In genomic region chr20:49278817-49279676, GRCh38 we compare ENCODE assay signal across 1 cellular context.
TF ChIP-seq lines count a peak whose summit lies in the region.

No MANE protein-coding gene starts in this region.

TF ChIP-seq in HepG2, 621 proteins besides CTCF, POLR2A, EP300 and RAD21 (continued from another document and continues in another):
- TF ChIP-seq ZNF703 (CRISPR knock-in tag; IDR thresholded peaks at IDR 0.05; ENCODE audit: borderline replicate concordance) (no peak; the same call in 1 of the 2 replicates), CEBPG (CRISPR knock-in tag; IDR thresholded peaks at IDR 0.05) (peak; percentile 62; the same call in 1 of the 2 replicates), ZKSCAN5 (CRISPR knock-in tag; IDR thresholded peaks at IDR 0.05) (no peak), YEATS2 (CRISPR knock-in tag; IDR thresholded peaks at IDR 0.05; ENCODE audit: borderline replicate concordance) (0 out of 2 replicates have a peak, but pooled peaks have one; percentile 15), ZBTB1 (CRISPR knock-in tag; IDR thresholded peaks at IDR 0.05; ENCODE audit: borderline replicate concordance) (no peak), MTF2 (CRISPR knock-in tag; IDR thresholded peaks at IDR 0.05; ENCODE audit: borderline replicate concordance) (no peak), ZSCAN31 (CRISPR knock-in tag; IDR thresholded peaks at IDR 0.05; ENCODE audit: low read depth) (no peak), SMAD1 (CRISPR knock-in tag; IDR thresholded peaks at IDR 0.05; ENCODE audit: borderline replicate concordance, low read depth) (no peak), ZMYM4 (CRISPR knock-in tag; IDR thresholded peaks at IDR 0.05) (no peak), BCL6 (CRISPR knock-in tag; IDR thresholded peaks at IDR 0.05) (no peak), RELA (CRISPR knock-in tag; IDR thresholded peaks at IDR 0.05) (no peak), ZNF704 (CRISPR knock-in tag; IDR thresholded peaks at IDR 0.05; ENCODE audit: borderline replicate concordance) (no peak), SNAPC4 (CRISPR knock-in tag; IDR thresholded peaks at IDR 0.05) (peak; percentile 84; the same call in 1 of the 2 replicates), CCDC6 (CRISPR knock-in tag; IDR thresholded peaks at IDR 0.05) (peak; percentile 8; the same call in 1 of the 2 replicates), SIN3A (IDR thresholded peaks at IDR 0.05; ENCODE audit: borderline replicate concordance, low read depth, low read length) (0 out of 2 replicates have a peak, but pooled peaks have one; percentile 12), ELF3 (CRISPR knock-in tag; IDR thresholded peaks at IDR 0.05) (no peak; the same call in 1 of the 2 replicates), SMARCE1 (IDR thresholded peaks at IDR 0.05; ENCODE audit: borderline replicate concordance) (no peak), ZNF678 (CRISPR knock-in tag; IDR thresholded peaks at IDR 0.05) (no peak), ZNF281 (CRISPR knock-in tag; IDR thresholded peaks at IDR 0.05; ENCODE audit: borderline replicate concordance) (no peak), ZNF510 (CRISPR knock-in tag; IDR thresholded peaks at IDR 0.05; ENCODE audit: low read depth) (no peak), THYN1 (CRISPR knock-in tag; IDR thresholded peaks at IDR 0.05; ENCODE audit: borderline replicate concordance, low read depth) (no peak), ZBTB46 (CRISPR knock-in tag; IDR thresholded peaks at IDR 0.05; ENCODE audit: borderline replicate concordance) (no peak), ZNF333 (CRISPR knock-in tag; IDR thresholded peaks at IDR 0.05; ENCODE audit: borderline replicate concordance) (no peak), POLR2AphosphoS5 (IDR thresholded peaks at IDR 0.05; ENCODE audit: low read depth, low read length) (no peak), ZNF235 (CRISPR knock-in tag; IDR thresholded peaks at IDR 0.05; ENCODE audit: borderline replicate concordance) (no peak), ZBTB37 (CRISPR knock-in tag; IDR thresholded peaks at IDR 0.05) (0 out of 2 replicates have a peak, but pooled peaks have one; percentile 16), RORA (CRISPR knock-in tag; IDR thresholded peaks at IDR 0.05) (no peak; the same call in 1 of the 2 replicates), RFXAP (CRISPR knock-in tag; IDR thresholded peaks at IDR 0.05; ENCODE audit: borderline replicate concordance) (no peak), SIN3B (IDR thresholded peaks at IDR 0.05; ENCODE audit: low read length) (no peak), PAXIP1 (CRISPR knock-in tag; conservative IDR thresholded peaks at IDR 0.05) (no peak), SAP130 (CRISPR knock-in tag; IDR thresholded peaks at IDR 0.05; ENCODE audit: low read depth) (no peak; the same call in 1 of the 2 replicates), MIER2 (CRISPR knock-in tag; IDR thresholded peaks at IDR 0.05) (no peak), NFIC (IDR thresholded peaks at IDR 0.05; ENCODE audit: low read length) (peak; percentile 52; the same call in 1 of the 2 replicates), ZNF543 (CRISPR knock-in tag; IDR thresholded peaks at IDR 0.05) (no peak), ZNF143 (CRISPR knock-in tag; IDR thresholded peaks at IDR 0.05) (no peak), PHF20 (CRISPR knock-in tag; IDR thresholded peaks at IDR 0.05) (no peak; the same call in 1 of the 2 replicates), ZHX1 (CRISPR knock-in tag; IDR thresholded peaks at IDR 0.05; ENCODE audit: low read depth) (no peak), HES4 (CRISPR knock-in tag; IDR thresholded peaks at IDR 0.05; ENCODE audit: borderline replicate concordance) (peak; percentile 51; the same call in 1 of the 2 replicates), ZNF547 (CRISPR knock-in tag; IDR thresholded peaks at IDR 0.05) (0 out of 2 replicates have a peak, but pooled peaks have one; percentile 1), GATA4 (IDR thresholded peaks at IDR 0.05; ENCODE audit: borderline replicate concordance, low read depth) (no peak), ZNF749 (CRISPR knock-in tag; IDR thresholded peaks at IDR 0.05; ENCODE audit: borderline replicate concordance) (no peak; the same call in 1 of the 2 replicates), MEIS1 (CRISPR knock-in tag; IDR thresholded peaks at IDR 0.05; ENCODE audit: borderline replicate concordance) (no peak; the same call in 1 of the 2 replicates), KLF15 (CRISPR knock-in tag; IDR thresholded peaks at IDR 0.05; ENCODE audit: borderline replicate concordance) (no peak), HIVEP1 (CRISPR knock-in tag; IDR thresholded peaks at IDR 0.05) (peak; percentile 10; the same call in 1 of the 2 replicates)
